Comparison of ENCODE assay signal across 26 cellular contexts in the genomic region with DNA sequence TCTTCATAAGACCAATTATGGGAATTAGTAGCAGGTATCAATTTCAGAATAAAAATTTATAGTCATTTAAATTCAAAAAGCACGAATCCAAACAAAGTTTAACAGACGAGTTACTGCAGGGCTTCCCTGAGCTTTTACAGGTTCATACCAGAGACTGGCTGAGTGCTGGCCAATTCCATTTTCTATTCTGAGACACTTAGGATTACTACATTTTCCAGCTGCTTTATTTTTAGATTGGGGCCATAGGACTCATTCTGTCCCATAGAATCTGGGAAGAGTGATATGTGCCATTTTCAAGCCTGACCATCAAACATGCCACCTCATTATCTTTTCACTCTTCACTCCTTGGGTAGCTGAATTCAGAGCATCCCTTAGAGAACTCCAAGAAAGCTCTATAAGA.
"Had no signal": no experiment of that assay in that cellular context is flagged by ENCODE, and none has a peak within 500 bp of the region (broad histone marks: within the 10 kb centered on the region; RNA-seq: fewer than 3 reads in every experiment).

No MANE protein-coding gene starts in this region.

- H3K9me3 ChIP-seq: stomach, suprapubic skin, testis, thoracic aorta, thyroid gland, tibial artery, tibial nerve, transverse colon, upper lobe of left lung, upper lobe of right lung, uterus, vagina had no signal

- H3K4me3 ChIP-seq: stomach, suprapubic skin, testis, thoracic aorta, thyroid gland, tibial artery, tibial nerve, transverse colon, upper lobe of left lung, upper lobe of right lung, uterus, vagina had no signal

- H3K27me3 ChIP-seq: stomach, suprapubic skin, testis, thyroid gland, tibial artery, tibial nerve, transverse colon, upper lobe of left lung, upper lobe of right lung, uterus, vagina had no signal

- DNase-seq: stimulated activated CD4-positive, alpha-beta T cell treated with anti-CD3 and anti-CD28 coated beads, Interleukin-2, amount 100 ng/mL, for 48 hours; stimulated activated CD4-positive, alpha-beta T cell treated with anti-CD3 and anti-CD28 coated beads, Interleukin-4, amount 100 ng/mL, for 1 hour; stimulated activated CD4-positive, alpha-beta T cell treated with anti-CD3 and anti-CD28 coated beads, Interleukin-4, amount 100 ng/mL, for 24 hours; stimulated activated CD4-positive, alpha-beta T cell treated with anti-CD3 and anti-CD28 coated beads, Interleukin-4, amount 100 ng/mL, for 4 hours; stimulated activated CD8-positive, alpha-beta memory T cell treated with anti-CD3 and anti-CD28 coated beads, Interleukin-4, amount 100 ng/mL, for 48 hours; stimulated activated naive B cell treated with anti-CD40 and anti-IgM and Interleukin-4, amounts not matched to agents 10 μg/mL and 1 μg/mL and 100 μg/mL, for 72 hours; stimulated activated naive CD4-positive, alpha-beta T cell; stimulated activated naive CD4-positive, alpha-beta T cell treated with Interleukin-2 at 50 U/mL for 16 hours; stimulated activated naive CD8-positive, alpha-beta T cell treated with anti-CD3 and anti-CD28 coated beads, Interleukin-15, amount 100 ng/mL, for 72 hours; stimulated activated naive CD8-positive, alpha-beta T cell treated with anti-CD3 and anti-CD28 coated beads, Interleukin-15, Interleukin-2, amounts not matched to agents 100 U/mL and 50 U/mL, for 24 hours; stomach; substantia nigra; testis; thyroid gland; tibial artery; transverse colon; trophoblast cell; upper lobe of left lung; upper lobe of right lung; uterus had no signal

- H3K36me3 ChIP-seq: stomach, suprapubic skin, thoracic aorta, thyroid gland, tibial artery, tibial nerve, transverse colon, upper lobe of left lung, upper lobe of right lung, uterus, vagina had no signal

- H3K27ac ChIP-seq: stomach, suprapubic skin, testis, thoracic aorta, thyroid gland, tibial artery, tibial nerve, transverse colon, upper lobe of left lung, upper lobe of right lung, uterus, vagina had no signal

- H3K4me1 ChIP-seq: suprapubic skin, testis, thyroid gland, tibial artery, tibial nerve, transverse colon, upper lobe of left lung, upper lobe of right lung, uterus, vagina had no signal

- ATAC-seq: stimulated activated effector memory CD8-positive, alpha-beta T cell treated with anti-CD3 and anti-CD28 coated beads, Interleukin-12 subunit alpha, Interleukin-12 subunit beta, amount 100 ng/mL, for 72 hours; stimulated activated memory B cell treated with anti-CD40 and anti-IgM and Interleukin-4, amounts not matched to agents 10 μg/mL and 1 μg/mL and 100 μg/mL, for 72 hours; stimulated activated naive B cell treated with anti-CD40 and anti-IgM and Interleukin-4, amounts not matched to agents 10 μg/mL and 1 μg/mL and 100 μg/mL, for 72 hours; stimulated activated naive CD8-positive, alpha-beta T cell treated with anti-CD3 and anti-CD28 coated beads, Interleukin-15, amount 100 ng/mL, for 72 hours; stimulated activated naive CD8-positive, alpha-beta T cell treated with anti-CD3 and anti-CD28 coated beads, Interleukin-15, Interleukin-2, amounts not matched to agents 100 U/mL and 50 U/mL, for 24 hours; upper lobe of right lung had no signal
